ENCODE assay signal across 8 cellular contexts in genomic region chr10:98134431-98135221, GRCh38. TPM values are rescaled to one million over a fixed set of nuclear protein-coding genes. Genes with fewer than 3 reads are reported as not detected.
DNase-seq lines count a peak whose midpoint lies in the region; ATAC-seq, FAIRE-seq and TF ChIP-seq lines count a peak whose summit lies in the region.

Gene R3HCC1L, plus strand, starts transcription at chr10:98134657. Its CDS starts 73,458 bp downstream, at chr10:98208115.

- H3K4me1 ChIP-seq in adipocyte (ENCODE audit: control insufficient read depth, insufficient read depth, low read length): peaks cover 8% of the 10 kb centered on the region
- H3K4me1 ChIP-seq in heart left ventricle: peaks cover 0 to 52% (median 12%) of the 10 kb centered on the region in 12 donors
- peaks cover 0 to 40% (median 22%) of the 10 kb centered on the region in 4 donors for H3K4me1 ChIP-seq in transverse colon

- TF ChIP-seq POLR2A in GM12891 (IDR thresholded peaks at IDR 0.05; ENCODE audit: low read depth, low read length) (peak; percentile 90), heart left ventricle (IDR thresholded peaks at IDR 0.05) (peak in 1 of 2 donors; percentile 78), transverse colon (IDR thresholded peaks at IDR 0.05) (peak; percentile 95)

- peak within 1 kb of the TSS; percentile 92 for H3K9ac ChIP-seq in adipocyte (ENCODE audit: low read length)

- peak in 3 of 12 donors; percentile 5 to 17 (median 15) for TF ChIP-seq CTCF in heart left ventricle (IDR thresholded peaks at IDR 0.05)
- TF ChIP-seq CTCF in transverse colon (IDR thresholded peaks at IDR 0.05): peak in 1 of 5 experiments; percentile 4

- H3K4me3 ChIP-seq in adipocyte (ENCODE audit: low read length) (peak within 1 kb of the TSS; percentile 89), heart left ventricle (peak within 1 kb of the TSS; percentile 65 to 100 (median 96)), transverse colon (peak within 1 kb of the TSS; percentile 66 to 99 (median 77))

- DNase-seq in GM12891 (ENCODE audit: insufficient read length, low spot score) (peak; percentile 70), NCI-H128 (lab: John Stamatoyannopoulos, UW; ENCODE audit: unreplicated experiment) (peak; percentile 66), T follicular helper cell (ENCODE audit: low read depth) (peak; percentile 88), adipocyte (ENCODE audit: low read depth) (peak; percentile 95), heart left ventricle (peak; percentile 90 to 95 (median 93)), pons (ENCODE audit: low spot score) (peak; percentile 80), transverse colon (peak; percentile 95)

- peak within 1 kb of the TSS; percentile 78 to 99 (median 92) for H3K27ac ChIP-seq in heart left ventricle
- H3K27ac ChIP-seq in transverse colon: peak within 1 kb of the TSS; percentile 89 to 98 (median 94)

- in situ Hi-C loops in transverse colon (cut with MboI; ENCODE audit: low pct_ligation_motif_present in 1 of 4, low pct_unique_long_range_greater_than_20kb in 1 of 4, low sequenced_read_pairs in 3 of 4): no loop called here

- H3K36me3 ChIP-seq in adipocyte (ENCODE audit: control insufficient read depth, insufficient read depth, low read length, severe bottlenecking) (no peaks in the 10 kb centered on the region), heart left ventricle (no peaks in the 10 kb centered on the region), transverse colon (no peaks in the 10 kb centered on the region)

- H3K9me3 ChIP-seq in adipocyte (ENCODE audit: control insufficient read depth, low read length): peaks cover 4% of the 10 kb centered on the region
- H3K9me3 ChIP-seq in heart left ventricle: peaks cover 0 to 11% (median 0%) of the 10 kb centered on the region in 12 donors
- H3K9me3 ChIP-seq in transverse colon: no peaks in the 10 kb centered on the region

- no peaks in the 10 kb centered on the region for H3K27me3 ChIP-seq in adipocyte (replicated peaks; ENCODE audit: control insufficient read depth, insufficient read depth, low read length)
- H3K27me3 ChIP-seq in heart left ventricle: no peaks in the 10 kb centered on the region
- H3K27me3 ChIP-seq in transverse colon: no peaks in the 10 kb centered on the region

- no peak for TF ChIP-seq EP300 in transverse colon (IDR thresholded peaks at IDR 0.05; ENCODE audit: low read depth)

- FAIRE-seq in GM12891 (lab: Jason Lieb, UNC): peak; percentile 98

- intact Hi-C loops in heart left ventricle (cut with DNase I): loop anchor here in 1 of 10 donors (5.0 kb wide), 1 partner anchor 87 kb away; no protein-coding TSS in a partner anchor
- intact Hi-C loops in transverse colon (cut with DNase I; ENCODE audit: low total_unique reads): no loop called here

- ATAC-seq in HG02759 (IDR thresholded peaks at IDR 0.05; ENCODE audit: unreplicated experiment): peak; percentile 89
- ATAC-seq in heart left ventricle: peak; percentile 98 to 99 (median 99)

- 0 to 1% (median 1%) methylated on average over 40 to 64 of the region's 64 CpGs for WGBS in heart left ventricle, 4 donors
- WGBS in transverse colon (ENCODE audit: low coverage in 1 of 2), 2 donors: 0 to 1% methylated on average over 3 to 57 of the region's 64 CpGs

TF ChIP-seq in GM12891, 5 proteins besides CTCF, POLR2A, EP300 and RAD21:
- TF ChIP-seq POU2F2 (IDR thresholded peaks at IDR 0.05; ENCODE audit: low read depth, low read length) (peak; percentile 78; the same call in 1 of the 2 replicates), TAF1 (IDR thresholded peaks at IDR 0.05; ENCODE audit: low read depth, low read length) (peak; percentile 62; the same call in 1 of the 2 replicates), PAX5 (IDR thresholded peaks at IDR 0.05; ENCODE audit: insufficient read depth, low read length, severe bottlenecking) (no peak), SPI1 (IDR thresholded peaks at IDR 0.05; ENCODE audit: low read depth, low read length) (peak; percentile 13; the same call in 1 of the 2 replicates), POLR2AphosphoS5 (IDR thresholded peaks at IDR 0.05; ENCODE audit: low read depth, low read length) (peak; percentile 81)

RNA-seq across cellular contexts. Expression of gene R3HCC1L, which starts in this region (rescaled TPM):
- polyA plus RNA-seq in GM12891 (2012; ENCODE audit: low read depth, missing spikeins): 10.6 TPM
- total RNA-seq in heart left ventricle (1 to 10 TPM; 4.7 to 8.6 (median 5.2) TPM), transverse colon (10 to 100 TPM; 17.7 to 27.3 (median 25.3) TPM)
- 1 to 10 TPM; 4.0 to 7.9 TPM for polyA plus RNA-seq in heart left ventricle

Comparison
In these comparisons a context has a peak if more than half of its experiments do, and no peak if none do; other contexts are left out.
1. Peak in every context shown above with its lines: DNase-seq, ATAC-seq, H3K4me3 ChIP-seq and H3K27ac ChIP-seq.